15 cellular contexts compared by ENCODE assay signal in genomic region chr6:10033223-10033829, GRCh38.
DNase-seq lines count a peak whose midpoint lies in the region; ATAC-seq, FAIRE-seq and TF ChIP-seq lines count a peak whose summit lies in the region.
"Had no signal": no experiment of that assay in that cellular context is flagged by ENCODE, and none has a peak within 500 bp of the region (broad histone marks: within the 10 kb centered on the region; RNA-seq: fewer than 3 reads in every experiment).

No MANE protein-coding gene starts in this region.

- WGBS in A549 (ENCODE audit: missing lambda C conversion rate): 2% methylated on average over 10 of the region's 10 CpGs

- H3K4me1 ChIP-seq in A549: peaks cover 24% of the 10 kb centered on the region
- H3K4me1 ChIP-seq: BE2C, body of pancreas had no signal

- no peaks in the 10 kb centered on the region for H3K9me3 ChIP-seq in A549
- H3K9me3 ChIP-seq: BE2C, body of pancreas had no signal

- H3K4me3 ChIP-seq in A549: no peak overlapping the region; the same call in 2 of the 3 replicates
- no peak overlapping the region for H3K4me3 ChIP-seq in fibroblast of villous mesenchyme (ENCODE audit: low read depth, low read length)
- H3K4me3 ChIP-seq: body of pancreas had no signal

- ATAC-seq in A549: peak; percentile 95 to 97
- no peak for ATAC-seq in HG03432 (IDR thresholded peaks at IDR 0.05; ENCODE audit: unreplicated experiment)
- ATAC-seq: activated CD8-positive, alpha-beta memory T cell treated with anti-CD3 and anti-CD28 coated beads, Interleukin-2, amount 10 ng/mL, durations not matched to agents 7 days and 5 days; body of pancreas had no signal

- POLR2A ChIA-PET in A549 (lab: Yijun Ruan, JAX): interaction anchor here (0.6 to 1.4 kb wide), 5 partner anchors 15 to 382 kb away, joined by 3 to 7 read pairs (median 4); no protein-coding TSS in a partner anchor

- TF ChIP-seq CTCF in A549 (IDR thresholded peaks at IDR 0.05) (no peak), fibroblast of villous mesenchyme (IDR thresholded peaks at IDR 0.05; ENCODE audit: insufficient read depth, low read depth, low read length) (no peak)

- TF ChIP-seq POLR2A in A549 (IDR thresholded peaks at IDR 0.05; ENCODE audit: low read length): no peak

- DNase-seq in A549 (ENCODE audit: low read depth in 1 of 2, low spot score in 1 of 2) (peak; percentile 54 to 97), HK-2 (ENCODE audit: unreplicated experiment) (peak; percentile 66), NCI-H748 (lab: John Stamatoyannopoulos, UW; ENCODE audit: unreplicated experiment) (peak; percentile 93), fibroblast of villous mesenchyme (ENCODE audit: low read depth) (peak; percentile 3), NCI-H524 treated with DMSO at 0.1 percent for 48 hours (lab: John Stamatoyannopoulos, UW) (no peak), cerebellar cortex (ENCODE audit: low spot score) (no peak), NCI-H1694 treated with DMSO at 0.1 percent for 48 hours (lab: John Stamatoyannopoulos, UW) (no peak)
- DNase-seq: activated CD8-positive, alpha-beta memory T cell treated with anti-CD3 and anti-CD28 coated beads, Interleukin-2, amount 10 ng/mL, durations not matched to agents 7 days and 5 days; BE2C; left cardiac atrium; NCI-H2081 treated with DMSO at 0.1 percent for 48 hours; T-helper 1 cell had no signal

- peak in 1 of 2 experiments; percentile 64; a peak in 3 of 5 replicates for TF ChIP-seq RAD21 in A549 (conservative IDR thresholded peaks at IDR 0.05 in 1 of 2, IDR thresholded peaks at IDR 0.05 in 1 of 2)

- peak overlapping the region; percentile 80 for H3K4me2 ChIP-seq in A549

- peak; percentile 73 to 96; a peak in 4 of 5 replicates for TF ChIP-seq EP300 in A549 (IDR thresholded peaks at IDR 0.05)

- FAIRE-seq in A549 (lab: Jason Lieb, UNC): no peak

- CTCF ChIA-PET in A549 (lab: Yijun Ruan, JAX): interaction anchor here (0.9 to 1.1 kb wide), 4 partner anchors 15 to 382 kb away, joined by 3 to 4 read pairs (median 3); partner anchors contain the start of gene TFAP2A

- peak overlapping the region; percentile 84 to 87 for H3K27ac ChIP-seq in A549
- H3K27ac ChIP-seq: body of pancreas, HL-60 had no signal

TF ChIP-seq in A549, 52 proteins besides CTCF, POLR2A, EP300 and RAD21:
- TF ChIP-seq JUNB (IDR thresholded peaks at IDR 0.05): peak; percentile 89
- peak; percentile 30 for TF ChIP-seq MAFK (IDR thresholded peaks at IDR 0.05; ENCODE audit: partially characterized antibody)
- no peak for TF ChIP-seq HOXA7 (CRISPR knock-in tag; IDR thresholded peaks at IDR 0.05)
- TF ChIP-seq KDM1A (IDR thresholded peaks at IDR 0.05; ENCODE audit: low read depth): no peak
- no peak for TF ChIP-seq FOSB (CRISPR knock-in tag; IDR thresholded peaks at IDR 0.05)
- TF ChIP-seq MAX (IDR thresholded peaks at IDR 0.05): peak; percentile 84
- no peak for TF ChIP-seq CHD4 (IDR thresholded peaks at IDR 0.05; ENCODE audit: borderline replicate concordance)
- peak; percentile 47; the same call in 2 of the 3 replicates for TF ChIP-seq SMC3 (IDR thresholded peaks at IDR 0.05)
- TF ChIP-seq GATA3 (IDR thresholded peaks at IDR 0.05; ENCODE audit: borderline replicate concordance): peak; percentile 100
- TF ChIP-seq MYC (IDR thresholded peaks at IDR 0.05; ENCODE audit: borderline replicate concordance, low read length): 0 out of 2 replicates have a peak, but pooled peaks have one; percentile 31
- peak; percentile 95 to 97 for TF ChIP-seq CEBPB (IDR thresholded peaks at IDR 0.05)
- no peak for TF ChIP-seq TP53 (CRISPR knock-in tag; IDR thresholded peaks at IDR 0.05)
- TF ChIP-seq CBX8 (IDR thresholded peaks at IDR 0.05): no peak
- TF ChIP-seq, protein P1, sequence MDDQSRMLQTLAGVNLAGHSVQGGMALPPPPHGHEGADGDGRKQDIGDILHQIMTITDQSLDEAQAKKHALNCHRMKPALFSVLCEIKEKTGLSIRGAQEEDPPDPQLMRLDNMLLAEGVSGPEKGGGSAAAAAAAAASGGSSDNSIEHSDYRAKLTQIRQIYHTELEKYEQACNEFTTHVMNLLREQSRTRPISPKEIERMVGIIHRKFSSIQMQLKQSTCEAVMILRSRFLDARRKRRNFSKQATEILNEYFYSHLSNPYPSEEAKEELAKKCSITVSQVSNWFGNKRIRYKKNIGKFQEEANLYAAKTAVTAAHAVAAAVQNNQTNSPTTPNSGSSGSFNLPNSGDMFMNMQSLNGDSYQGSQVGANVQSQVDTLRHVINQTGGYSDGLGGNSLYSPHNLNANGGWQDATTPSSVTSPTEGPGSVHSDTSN (IDR thresholded peaks at IDR 0.05): no peak; the same call in 1 of the 2 replicates
- TF ChIP-seq JUN (IDR thresholded peaks at IDR 0.05): peak; percentile 93 to 96
- TF ChIP-seq HOXB13 (CRISPR knock-in tag; IDR thresholded peaks at IDR 0.05; ENCODE audit: low read depth): no peak
- TF ChIP-seq FOSL2 (IDR thresholded peaks at IDR 0.05): peak; percentile 67
- peak; percentile 87 for TF ChIP-seq FOSL2 (CRISPR knock-in tag; IDR thresholded peaks at IDR 0.05)
- TF ChIP-seq NFE2L2 (conservative IDR thresholded peaks at IDR 0.05; ENCODE audit: low read length): peak; percentile 39; the same call in 1 of the 2 replicates
- TF ChIP-seq CHD2 (IDR thresholded peaks at IDR 0.05; ENCODE audit: low read length, partially characterized antibody): peak; percentile 50
- TF ChIP-seq, protein P2, sequence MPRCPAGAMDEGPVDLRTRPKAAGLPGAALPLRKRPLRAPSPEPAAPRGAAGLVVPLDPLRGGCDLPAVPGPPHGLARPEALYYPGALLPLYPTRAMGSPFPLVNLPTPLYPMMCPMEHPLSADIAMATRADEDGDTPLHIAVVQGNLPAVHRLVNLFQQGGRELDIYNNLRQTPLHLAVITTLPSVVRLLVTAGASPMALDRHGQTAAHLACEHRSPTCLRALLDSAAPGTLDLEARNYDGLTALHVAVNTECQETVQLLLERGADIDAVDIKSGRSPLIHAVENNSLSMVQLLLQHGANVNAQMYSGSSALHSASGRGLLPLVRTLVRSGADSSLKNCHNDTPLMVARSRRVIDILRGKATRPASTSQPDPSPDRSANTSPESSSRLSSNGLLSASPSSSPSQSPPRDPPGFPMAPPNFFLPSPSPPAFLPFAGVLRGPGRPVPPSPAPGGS (IDR thresholded peaks at IDR 0.05): peak; percentile 96
- TF ChIP-seq, protein P3, sequence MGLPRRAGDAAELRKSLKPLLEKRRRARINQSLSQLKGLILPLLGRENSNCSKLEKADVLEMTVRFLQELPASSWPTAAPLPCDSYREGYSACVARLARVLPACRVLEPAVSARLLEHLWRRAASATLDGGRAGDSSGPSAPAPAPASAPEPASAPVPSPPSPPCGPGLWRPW (IDR thresholded peaks at IDR 0.05): peak; percentile 67
- TF ChIP-seq REST (IDR thresholded peaks at IDR 0.05): no peak
- TF ChIP-seq EHMT2 (IDR thresholded peaks at IDR 0.05; ENCODE audit: low read depth): no peak

Comparison
In these comparisons a context has a peak if more than half of its experiments do, and no peak if none do; other contexts are left out.
1. DNase-seq: peak in A549 (2 of 2), HK-2 (single experiment), NCI-H748 (single experiment) and fibroblast of villous mesenchyme (single experiment); none in NCI-H524 treated with DMSO at 0.1 percent for 48 hours (single experiment), cerebellar cortex (single experiment) and NCI-H1694 treated with DMSO at 0.1 percent for 48 hours (single experiment).